Comparison of ENCODE assay signal across 24 cellular contexts in genomic region chr10:22993314-22993713, GRCh38.
"Had no signal": no experiment of that assay in that cellular context is flagged by ENCODE, and none has a peak within 500 bp of the region (broad histone marks: within the 10 kb centered on the region; RNA-seq: fewer than 3 reads in every experiment).

No MANE protein-coding gene starts in this region.

- DNase-seq: dermis blood vessel endothelial cell; effector CD4-positive, alpha-beta T cell; effector memory CD4-positive, alpha-beta T cell; foreskin fibroblast; foreskin melanocyte; gastrocnemius medialis; glutamatergic neuron; head of caudate nucleus; heart right ventricle; hippocampal formation; left cardiac atrium; left lung; left ventricle myocardium superior; lower lobe of right lung; mesenchymal stem cell; mucosa of descending colon; naive B cell; naive thymus-derived CD8-positive, alpha-beta T cell had no signal

- H3K27me3 ChIP-seq: dorsolateral prefrontal cortex, gastrocnemius medialis had no signal

- FAIRE-seq: endothelial cell of umbilical vein, islet of Langerhans, keratinocyte had no signal

- ATAC-seq: gastrocnemius medialis; heart right ventricle; left cardiac atrium; left lung; left ventricle myocardium superior; lower lobe of right lung; mucosa of descending colon; naive thymus-derived CD8-positive, alpha-beta T cell had no signal

- H3K4me3 ChIP-seq: coronary artery, dorsolateral prefrontal cortex, esophagus muscularis mucosa, gastrocnemius medialis, heart right ventricle, left lung, lower lobe of right lung, mucosa of descending colon had no signal

- H3K9me3 ChIP-seq: esophagus muscularis mucosa, gastrocnemius medialis, heart right ventricle, left lung, lower lobe of right lung, mucosa of descending colon had no signal

- H3K27ac ChIP-seq: coronary artery, dorsolateral prefrontal cortex, esophagus muscularis mucosa, gastrocnemius medialis, heart right ventricle, left lung, lower lobe of right lung had no signal

- H3K36me3 ChIP-seq: esophagus muscularis mucosa, gastrocnemius medialis, heart right ventricle, left lung, lower lobe of right lung had no signal
